Comparison of ENCODE assay signal across 30 cellular contexts in genomic region chr5:16891043-16891442, GRCh38. TPM values are rescaled to one million over a fixed set of nuclear protein-coding genes. Genes with fewer than 3 reads are reported as not detected.
DNase-seq lines count a peak whose midpoint lies in the region; ATAC-seq and TF ChIP-seq lines count a peak whose summit lies in the region.
"Had no signal": no experiment of that assay in that cellular context is flagged by ENCODE, and none has a peak within 500 bp of the region (broad histone marks: within the 10 kb centered on the region; RNA-seq: fewer than 3 reads in every experiment).

No MANE protein-coding gene starts in this region.

- BruUV-seq in MCF 10A (replicated peaks; lab: Mats Ljungman, UMichigan), result no TSS peak

- POLR2A ChIA-PET in MCF 10A (lab: Yijun Ruan, JAX), result interaction anchor here (1.4 kb wide), 1 partner anchor 22 kb away, joined by 4 read pairs; no protein-coding TSS in a partner anchor

- DNase-seq in SKM-1 treated with dmso at 0.1 percent for 144 hours (lab: John Stamatoyannopoulos, UW; ENCODE audit: unreplicated experiment) (peak; percentile 12), SKM-1 (lab: John Stamatoyannopoulos, UW; ENCODE audit: unreplicated experiment) (no peak), NCI-H446 (lab: John Stamatoyannopoulos, UW) (no peak), MCF 10A (ENCODE audit: unreplicated experiment) (no peak), NCI-H774 (lab: John Stamatoyannopoulos, UW) (no peak)
- DNase-seq: activated CD4-positive, alpha-beta T cell treated with anti-CD3 and anti-CD28 coated beads, Interleukin-2, amount 10 ng/mL, durations not matched to agents 7 days and 5 days; activated naive CD4-positive, alpha-beta T cell; activated T-cell treated with anti-CD3 and anti-CD28 coated beads, Interleukin-2, amount 50 U/mL, for 4 hours; dorsolateral prefrontal cortex; GF-D8; glutamatergic neuron; H9; left ventricle myocardium superior; MG63; naive thymus-derived CD4-positive, alpha-beta T cell; NCI-H1417; NCI-H2029 treated with DMSO at 0.1 percent for 48 hours; NCI-H2227 treated with DMSO at 0.1 percent for 48 hours; right cardiac atrium; RPMI8226; stimulated activated CD4-positive, alpha-beta T cell treated with anti-CD3 and anti-CD28 coated beads, Interleukin-12 subunit alpha, Interleukin-12 subunit beta, amount 100 ng/mL, for 4 hours; stimulated activated CD4-positive, alpha-beta T cell treated with anti-CD3 and anti-CD28 coated beads, Interleukin-4, amount 100 ng/mL, for 1 hour; WERI-Rb-1 had no signal

- peak overlapping the region; percentile 89; the same call in 1 of the 2 replicates for H3K27ac ChIP-seq in VCaP
- H3K27ac ChIP-seq: dorsolateral prefrontal cortex, parathyroid adenoma, suprapubic skin, WERI-Rb-1 had no signal

- TF ChIP-seq CTCF in VCaP (conservative IDR thresholded peaks at IDR 0.05) (no peak), nephron (IDR thresholded peaks at IDR 0.05; ENCODE audit: unreplicated experiment in 3 of 3) (no peak), MCF 10A (IDR thresholded peaks at IDR 0.05; ENCODE audit: unreplicated experiment) (no peak)

- no peak overlapping the region for H3K4me3 Mint-ChIP-seq in nephron
- H3K4me3 Mint-ChIP-seq in MCF 10A (ENCODE audit: unreplicated experiment), result no peak overlapping the region
- H3K4me3 Mint-ChIP-seq: activated CD4-positive, alpha-beta T cell treated with anti-CD3 and anti-CD28 coated beads, Interleukin-2, amount 10 ng/mL, durations not matched to agents 7 days and 5 days; activated T-cell treated with anti-CD3 and anti-CD28 coated beads, Interleukin-2, amount 50 U/mL, for 4 hours; B cell; H9; mesothelial cell of epicardium; naive thymus-derived CD4-positive, alpha-beta T cell had no signal

- H3K4me1 Mint-ChIP-seq in nephron, result peaks cover 67% of the 10 kb centered on the region
- peaks cover 39% of the 10 kb centered on the region for H3K4me1 Mint-ChIP-seq in MCF 10A (ENCODE audit: insufficient read depth, unreplicated experiment)
- H3K4me1 Mint-ChIP-seq: activated CD4-positive, alpha-beta T cell treated with anti-CD3 and anti-CD28 coated beads, Interleukin-2, amount 10 ng/mL, durations not matched to agents 7 days and 5 days; B cell; naive thymus-derived CD4-positive, alpha-beta T cell had no signal

- no peaks in the 10 kb centered on the region for H3K36me3 Mint-ChIP-seq in nephron (ENCODE audit: low read depth)
- peaks cover 11% of the 10 kb centered on the region for H3K36me3 Mint-ChIP-seq in MCF 10A (ENCODE audit: insufficient read depth, unreplicated experiment)
- H3K36me3 Mint-ChIP-seq: naive thymus-derived CD4-positive, alpha-beta T cell had no signal

- H3K9me3 Mint-ChIP-seq in nephron (no peaks in the 10 kb centered on the region), MCF 10A (ENCODE audit: unreplicated experiment) (no peaks in the 10 kb centered on the region)
- H3K9me3 Mint-ChIP-seq: activated CD4-positive, alpha-beta T cell treated with anti-CD3 and anti-CD28 coated beads, Interleukin-2, amount 10 ng/mL, durations not matched to agents 7 days and 5 days; activated T-cell treated with anti-CD3 and anti-CD28 coated beads, Interleukin-2, amount 50 U/mL, for 4 hours; H9; mesothelial cell of epicardium had no signal

- ATAC-seq in HG03342 (IDR thresholded peaks at IDR 0.05; ENCODE audit: unreplicated experiment), result no peak
- ATAC-seq: activated T-cell treated with anti-CD3 and anti-CD28 coated beads, Interleukin-2, amount 50 U/mL, for 4 hours; left ventricle myocardium superior; naive thymus-derived CD4-positive, alpha-beta T cell; right cardiac atrium had no signal

- peak overlapping the region; percentile 70 to 90 (median 75) for H3K27ac Mint-ChIP-seq in nephron
- no peak overlapping the region for H3K27ac Mint-ChIP-seq in MCF 10A (ENCODE audit: low read depth, unreplicated experiment)
- H3K27ac Mint-ChIP-seq: activated CD4-positive, alpha-beta T cell treated with anti-CD3 and anti-CD28 coated beads, Interleukin-2, amount 10 ng/mL, durations not matched to agents 7 days and 5 days; B cell; naive thymus-derived CD4-positive, alpha-beta T cell had no signal

- CTCF ChIA-PET in MCF 10A (lab: Yijun Ruan, JAX), result interaction anchor here (0.6 kb wide), 1 partner anchor 65 kb away, joined by 3 read pairs; no protein-coding TSS in a partner anchor

- intact Hi-C loops in MCF 10A (cut with micrococcal nuclease), result no loop called here

- H3K27me3 Mint-ChIP-seq in nephron (ENCODE audit: low read depth) (peaks cover 4% of the 10 kb centered on the region), MCF 10A (ENCODE audit: insufficient read depth, unreplicated experiment) (no peaks in the 10 kb centered on the region)
- H3K27me3 Mint-ChIP-seq: activated CD4-positive, alpha-beta T cell treated with anti-CD3 and anti-CD28 coated beads, Interleukin-2, amount 10 ng/mL, durations not matched to agents 7 days and 5 days; B cell had no signal

RNA-seq across cellular contexts. Expression of gene MYO10, which starts 45.0 kb away (rescaled TPM):
- total RNA-seq in MCF 10A (2022), result 35.7 and 36.0 TPM in 2 replicates
- total RNA-seq: B cell had no signal
